ENCODE assay signal across 15 cellular contexts in the genomic region with DNA sequence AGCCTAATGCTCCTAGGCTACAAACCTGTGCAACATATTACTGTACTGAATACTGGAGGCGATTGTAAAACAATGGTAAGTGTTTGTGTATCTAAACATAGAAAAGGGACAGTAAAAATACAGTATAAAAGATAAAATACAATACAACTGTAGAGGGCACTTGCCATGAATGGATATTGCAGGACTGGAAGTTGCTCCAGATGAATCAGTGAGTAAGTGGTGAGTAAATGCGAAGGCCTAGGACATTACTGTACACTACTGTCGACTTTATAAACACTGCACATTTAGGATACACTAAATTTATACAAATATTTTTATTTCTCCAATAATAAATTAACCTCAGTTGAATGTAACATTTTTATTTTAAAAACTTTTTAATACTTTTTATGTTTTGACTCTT.
"Had no signal": no experiment of that assay in that cellular context is flagged by ENCODE, and none has a peak within 500 bp of the region (broad histone marks: within the 10 kb centered on the region; RNA-seq: fewer than 3 reads in every experiment).

No MANE protein-coding gene starts in this region.

- H3K9me3 ChIP-seq: testis had no signal

- FAIRE-seq: TTC549 had no signal

- ATAC-seq: activated naive CD8-positive, alpha-beta T cell treated with anti-CD3 and anti-CD28 coated beads, Interleukin-2, amount 50 U/mL, for 24 hours; left ventricle myocardium superior; sciatic nerve had no signal

- DNase-seq: activated CD4-positive, alpha-beta T cell treated with anti-CD3 and anti-CD28 coated beads, Interleukin-2, amount 10 ng/mL, durations not matched to agents 7 days and 5 days; activated CD4-positive, CD25-positive, alpha-beta regulatory T cell; activated CD8-positive, alpha-beta memory T cell treated with anti-CD3 and anti-CD28 coated beads for 24 hours; activated naive CD4-positive, alpha-beta T cell treated with Interleukin-2 at 50 U/mL for 16 hours; activated naive CD8-positive, alpha-beta T cell treated with anti-CD3 and anti-CD28 coated beads, Interleukin-2, amount 50 U/mL, for 24 hours; central memory CD4-positive, alpha-beta T cell; effector CD8-positive, alpha-beta T cell; left ventricle myocardium superior; stimulated activated CD4-positive, alpha-beta T cell treated with anti-CD3 and anti-CD28 coated beads, Interleukin-2, amount 100 ng/mL, for 48 hours; stimulated activated naive CD4-positive, alpha-beta T cell treated with Interleukin-2 at 50 U/mL for 16 hours; T-helper 2 cell; testis had no signal

- H3K27ac ChIP-seq: coronary artery, testis had no signal

- H3K27me3 ChIP-seq: testis had no signal

- H3K4me3 ChIP-seq: coronary artery, testis had no signal

- H3K4me1 ChIP-seq: testis had no signal
